In genomic region chr1:94553931-94554330, GRCh38 we compare ENCODE assay signal across 24 cellular contexts. TPM values are rescaled to one million over a fixed set of nuclear protein-coding genes. Genes with fewer than 3 reads are reported as not detected.
DNase-seq lines count a peak whose midpoint lies in the region; ATAC-seq and TF ChIP-seq lines count a peak whose summit lies in the region.
"Had no signal": no experiment of that assay in that cellular context is flagged by ENCODE, and none has a peak within 500 bp of the region (broad histone marks: within the 10 kb centered on the region; RNA-seq: fewer than 3 reads in every experiment).

No MANE protein-coding gene starts in this region.

- H3K9me3 ChIP-seq in breast epithelium (no peaks in the 10 kb centered on the region), hepatocyte (ENCODE audit: low read depth) (no peaks in the 10 kb centered on the region), ovary (no peaks in the 10 kb centered on the region), left ventricle myocardium inferior (replicated peaks) (no peaks in the 10 kb centered on the region)
- H3K9me3 ChIP-seq: esophagus muscularis mucosa, heart right ventricle, psoas muscle had no signal

- no peaks in the 10 kb centered on the region for H3K9me3 Mint-ChIP-seq in MCF 10A (ENCODE audit: unreplicated experiment)
- H3K9me3 Mint-ChIP-seq: activated naive CD8-positive, alpha-beta T cell treated with anti-CD3 and anti-CD28 coated beads, Interleukin-2, amount 10 ng/mL, durations not matched to agents 7 days and 5 days; activated T-cell treated with anti-CD3 and anti-CD28 coated beads, Interleukin-2, amount 50 U/mL, for 24 hours; dendritic cell treated with granulocyte-macrophage colony-stimulating factor and Interleukin-4, amounts not matched to agents 40 ng/mL and 50 ng/mL, for 4 days; GM23338; HFFc6; IgD-negative memory B cell had no signal

- no peak for DNase-seq in breast epithelium (ENCODE audit: low spot score in 2 of 2)
- DNase-seq in MCF 10A (ENCODE audit: unreplicated experiment), result no peak
- no peak for DNase-seq in hepatocyte (ENCODE audit: low spot score)
- DNase-seq in ovary, result no peak
- DNase-seq in NCI-H526 (lab: John Stamatoyannopoulos, UW), result no peak
- DNase-seq in left ventricle myocardium inferior, result no peak
- DNase-seq in stimulated activated naive CD4-positive, alpha-beta T cell treated with Interleukin-2 at 50 U/mL for 16 hours (lab: John Stamatoyannopoulos, UW), result no peak
- DNase-seq: activated gamma-delta T cell; activated naive CD8-positive, alpha-beta T cell treated with anti-CD3 and anti-CD28 coated beads, Interleukin-2, amount 10 ng/mL, durations not matched to agents 7 days and 5 days; activated T-cell treated with anti-CD3 and anti-CD28 coated beads, Interleukin-2, amount 50 U/mL, for 24 hours; central memory CD4-positive, alpha-beta T cell; DND-41; heart right ventricle; HFFc6; psoas muscle; RPMI8226; stimulated activated CD4-positive, alpha-beta T cell treated with anti-CD3 and anti-CD28 coated beads, Interleukin-4, amount 100 ng/mL, for 24 hours had no signal

- H3K4me2 ChIP-seq in hepatocyte, result peak overlapping the region; percentile 39

- no peak overlapping the region for H3K27ac Mint-ChIP-seq in MCF 10A (ENCODE audit: low read depth, unreplicated experiment)
- H3K27ac Mint-ChIP-seq: activated naive CD8-positive, alpha-beta T cell treated with anti-CD3 and anti-CD28 coated beads, Interleukin-2, amount 10 ng/mL, durations not matched to agents 7 days and 5 days; activated T-cell treated with anti-CD3 and anti-CD28 coated beads, Interleukin-2, amount 50 U/mL, for 24 hours; dendritic cell treated with granulocyte-macrophage colony-stimulating factor and Interleukin-4, amounts not matched to agents 40 ng/mL and 50 ng/mL, for 4 days; GM23338; IgD-negative memory B cell had no signal

- no peak for TF ChIP-seq CTCF in breast epithelium (IDR thresholded peaks at IDR 0.05)
- TF ChIP-seq CTCF in MCF 10A (IDR thresholded peaks at IDR 0.05; ENCODE audit: unreplicated experiment), result no peak
- TF ChIP-seq CTCF in hepatocyte (IDR thresholded peaks at IDR 0.05; ENCODE audit: poor library complexity), result no peak
- no peak for TF ChIP-seq CTCF in ovary (IDR thresholded peaks at IDR 0.05)
- no peak for TF ChIP-seq CTCF in left ventricle myocardium inferior (IDR thresholded peaks at IDR 0.05; ENCODE audit: borderline replicate concordance)

- no peaks in the 10 kb centered on the region for H3K79me2 ChIP-seq in hepatocyte

- H4K20me1 ChIP-seq in hepatocyte (ENCODE audit: insufficient read depth, poor library complexity, severe bottlenecking), result no peaks in the 10 kb centered on the region

- H3K36me3 ChIP-seq in breast epithelium (no peaks in the 10 kb centered on the region), hepatocyte (replicated peaks; ENCODE audit: insufficient read depth, low read depth) (no peaks in the 10 kb centered on the region), ovary (no peaks in the 10 kb centered on the region), left ventricle myocardium inferior (no peaks in the 10 kb centered on the region)
- H3K36me3 ChIP-seq: esophagus muscularis mucosa, heart right ventricle had no signal

- H3K4me3 ChIP-seq in breast epithelium (no peak overlapping the region), hepatocyte (no peak overlapping the region), ovary (no peak overlapping the region), left ventricle myocardium inferior (no peak overlapping the region)
- H3K4me3 ChIP-seq: esophagus muscularis mucosa, GM23338, heart right ventricle, psoas muscle had no signal

- CTCF ChIA-PET in MCF 10A (lab: Yijun Ruan, JAX), result no interaction called here

- H3K4me1 ChIP-seq in breast epithelium (no peaks in the 10 kb centered on the region), hepatocyte (ENCODE audit: insufficient read depth) (peaks cover 50% of the 10 kb centered on the region), ovary (ENCODE audit: insufficient read depth) (peaks cover 16% of the 10 kb centered on the region), left ventricle myocardium inferior (peaks cover 16% of the 10 kb centered on the region)
- H3K4me1 ChIP-seq: psoas muscle had no signal

- no peaks in the 10 kb centered on the region for H3K9me2 ChIP-seq in hepatocyte (replicated peaks; ENCODE audit: insufficient read depth)

- TF ChIP-seq POLR2A in breast epithelium (IDR thresholded peaks at IDR 0.05) (no peak), ovary (IDR thresholded peaks at IDR 0.05) (no peak)

- no peak overlapping the region for H3K4me3 Mint-ChIP-seq in MCF 10A (ENCODE audit: unreplicated experiment)
- H3K4me3 Mint-ChIP-seq: activated naive CD8-positive, alpha-beta T cell treated with anti-CD3 and anti-CD28 coated beads, Interleukin-2, amount 10 ng/mL, durations not matched to agents 7 days and 5 days; activated T-cell treated with anti-CD3 and anti-CD28 coated beads, Interleukin-2, amount 50 U/mL, for 24 hours; dendritic cell treated with granulocyte-macrophage colony-stimulating factor and Interleukin-4, amounts not matched to agents 40 ng/mL and 50 ng/mL, for 4 days; GM23338; IgD-negative memory B cell had no signal

- no peaks in the 10 kb centered on the region for H3K27me3 ChIP-seq in breast epithelium
- no peaks in the 10 kb centered on the region for H3K27me3 ChIP-seq in hepatocyte
- H3K27me3 ChIP-seq in ovary, result no peaks in the 10 kb centered on the region
- no peaks in the 10 kb centered on the region for H3K27me3 ChIP-seq in left ventricle myocardium inferior (ENCODE audit: low read depth)
- H3K27me3 ChIP-seq: esophagus muscularis mucosa, foreskin keratinocyte, heart right ventricle had no signal

- no peak for ATAC-seq in HG03460 (IDR thresholded peaks at IDR 0.05; ENCODE audit: unreplicated experiment)
- ATAC-seq: foreskin keratinocyte, heart right ventricle, psoas muscle had no signal

- H3K27me3 Mint-ChIP-seq in MCF 10A (ENCODE audit: insufficient read depth, unreplicated experiment), result no peaks in the 10 kb centered on the region
- H3K27me3 Mint-ChIP-seq: dendritic cell treated with granulocyte-macrophage colony-stimulating factor and Interleukin-4, amounts not matched to agents 40 ng/mL and 50 ng/mL, for 4 days had no signal

- peaks cover 15% of the 10 kb centered on the region for H3K4me1 Mint-ChIP-seq in MCF 10A (ENCODE audit: insufficient read depth, unreplicated experiment)
- H3K4me1 Mint-ChIP-seq: activated naive CD8-positive, alpha-beta T cell treated with anti-CD3 and anti-CD28 coated beads, Interleukin-2, amount 10 ng/mL, durations not matched to agents 7 days and 5 days; IgD-negative memory B cell had no signal

- 75% methylated on average over 4 of the region's 4 CpGs for WGBS in hepatocyte (ENCODE audit: low lambda C conversion rate, missing lambda C conversion rate)
- WGBS in ovary, 3 donors, result 48 to 58% (median 49%) methylated on average over 4 of the region's 4 CpGs

- no peak for TF ChIP-seq EP300 in ovary (IDR thresholded peaks at IDR 0.05)

- H2AFZ ChIP-seq in hepatocyte, result no peak overlapping the region
- H2AFZ ChIP-seq: GM23338 had no signal

- POLR2A ChIA-PET in MCF 10A (lab: Yijun Ruan, JAX), result no interaction called here

- BruUV-seq in MCF 10A (replicated peaks; lab: Mats Ljungman, UMichigan), result no TSS peak

- peak overlapping the region; percentile 61 to 71 for H3K27ac ChIP-seq in breast epithelium
- peak overlapping the region; percentile 76 for H3K27ac ChIP-seq in hepatocyte
- H3K27ac ChIP-seq in ovary, result peak overlapping the region; percentile 28 to 66
- no peak overlapping the region for H3K27ac ChIP-seq in left ventricle myocardium inferior (replicated peaks)
- H3K27ac ChIP-seq: esophagus muscularis mucosa, foreskin keratinocyte, heart right ventricle, psoas muscle had no signal

- intact Hi-C loops in breast epithelium (cut with DNase I; ENCODE audit: low total_unique reads), result no loop called here
- intact Hi-C loops in MCF 10A (cut with micrococcal nuclease), result no loop called here
- intact Hi-C loops in ovary (cut with DNase I), result no loop called here
- intact Hi-C loops in left ventricle myocardium inferior (cut with micrococcal nuclease), result no loop called here

- no peaks in the 10 kb centered on the region for H3K36me3 Mint-ChIP-seq in MCF 10A (ENCODE audit: insufficient read depth, unreplicated experiment)
- H3K36me3 Mint-ChIP-seq: activated naive CD8-positive, alpha-beta T cell treated with anti-CD3 and anti-CD28 coated beads, Interleukin-2, amount 10 ng/mL, durations not matched to agents 7 days and 5 days; IgD-negative memory B cell had no signal

RNA-seq across cellular contexts. Expression of gene F3, which starts 12.4 kb away (rescaled TPM):
- total RNA-seq in breast epithelium (100 to 1,000 TPM in 2 of 3 donors, 10 to 100 TPM in 1; 61.9 to 115 (median 108) TPM), MCF 10A (2022) (173 and 296 TPM in 2 replicates), hepatocyte (261 and 281 TPM in 2 replicates), ovary (100 to 1,000 TPM in 4 of 7 donors, 10 to 100 TPM in 3; 38.5 to 365 (median 112) TPM), left ventricle myocardium inferior (50.8 TPM)
- polyA plus RNA-seq in hepatocyte (390 and 412 TPM in 2 replicates), ovary (10 to 100 TPM; 29.0 to 32.4 TPM)
- total RNA-seq: OCI-LY7 had no signal
- polyA plus RNA-seq: IgD-negative memory B cell had no signal
